In genomic region chr16:58026139-58026704, GRCh38 we compare ENCODE assay signal across 8 cellular contexts. TPM values are rescaled to one million over a fixed set of nuclear protein-coding genes. Genes with fewer than 3 reads are reported as not detected.
A peak's percentile ranks its signal among the peaks of the same experiment; 100 is the strongest.
DNase-seq lines count a peak whose midpoint lies in the region; ATAC-seq and TF ChIP-seq lines count a peak whose summit lies in the region.

No MANE protein-coding gene starts in this region.

- peaks cover 27 to 57% of the 10 kb centered on the region in 2 donors for H3K4me1 ChIP-seq in adrenal gland (replicated peaks in 1 of 2)

- H3K36me3 ChIP-seq in adrenal gland (replicated peaks in 1 of 2): no peaks in the 10 kb centered on the region

- H3K9me3 ChIP-seq in adrenal gland (replicated peaks in 1 of 3): no peaks in the 10 kb centered on the region

- DNase-seq in stimulated activated CD4-positive, alpha-beta T cell treated with anti-CD3 and anti-CD28 coated beads, Interleukin-12 subunit alpha, Interleukin-12 subunit beta, amount 100 ng/mL, for 4 hours: peak; percentile 21
- DNase-seq in stimulated activated CD4-positive, alpha-beta T cell treated with anti-CD3 and anti-CD28 coated beads, Interleukin-1b, Interleukin-23, amount 100 ng/mL, for 48 hours: no peak
- DNase-seq in LNCaP clone FGC (ENCODE audit: low read depth): no peak
- peak; percentile 53 to 71 (median 68) for DNase-seq in adrenal gland
- DNase-seq in hepatic stellate cell (ENCODE audit: low spot score): peak; percentile 67
- no peak for DNase-seq in sciatic nerve (ENCODE audit: low spot score)
- DNase-seq in DMS79 (lab: John Stamatoyannopoulos, UW): no peak

- TF ChIP-seq CTCF in LNCaP clone FGC (IDR thresholded peaks at IDR 0.05; ENCODE audit: control insufficient read depth, extremely low read depth, insufficient read depth): peak; percentile 2; the same call in 1 of the 2 replicates
- TF ChIP-seq CTCF in adrenal gland (IDR thresholded peaks at IDR 0.05): peak in 1 of 6 experiments; percentile 18

- ATAC-seq in sciatic nerve (peak; percentile 8), HG03025 (IDR thresholded peaks at IDR 0.05; ENCODE audit: low FRiP score, unreplicated experiment) (no peak)

- intact Hi-C loops in adrenal gland (cut with DNase I) (loop anchor here (5.0 to 10.0 kb wide), 3 partner anchors 96 to 279 kb away; partner anchors contain the start of gene CSNK2A2 (in 1 of the 2)), sciatic nerve (cut with DNase I) (no loop called here)

- H3K4me3 ChIP-seq in LNCaP clone FGC (ENCODE audit: low read depth, low read length) (peak overlapping the region; percentile 85), adrenal gland (peak overlapping the region in 2 of 4 donors; percentile 21 to 72)

- 0 to 1% (median 0%) methylated on average over 3 to 65 of the region's 65 CpGs for WGBS in adrenal gland, 4 donors

- no peak for TF ChIP-seq POLR2A in adrenal gland (IDR thresholded peaks at IDR 0.05)

- H3K27ac ChIP-seq in adrenal gland: peak overlapping the region in 4 of 5 donors; percentile 31 to 80 (median 60)

- no peaks in the 10 kb centered on the region for H3K27me3 ChIP-seq in adrenal gland

RNA-seq across cellular contexts. Expression of gene MMP15, which starts 0.7 kb away (rescaled TPM):
- 10 to 100 TPM in 3 of 8 donors, 1 to 10 TPM in 5; 5.3 to 11.4 (median 7.2) TPM for total RNA-seq in adrenal gland
- 1 to 10 TPM; 2.5 to 8.6 (median 7.0) TPM for polyA plus RNA-seq in adrenal gland
- total RNA-seq in sciatic nerve: 44.0 TPM

RNA-seq across cellular contexts. Expression of gene USB1, which starts 25.0 kb away (rescaled TPM):
- total RNA-seq in adrenal gland: 100 to 1,000 TPM in 1 of 8 donors, 10 to 100 TPM in 7; 38.7 to 273 (median 54.6) TPM
- polyA plus RNA-seq in adrenal gland: 10 to 100 TPM; 26.9 to 38.6 (median 37.2) TPM
- 25.9 TPM for total RNA-seq in sciatic nerve

RNA-seq across cellular contexts. Expression of gene ZNF319, which starts 25.8 kb away (rescaled TPM):
- total RNA-seq in adrenal gland (10 to 100 TPM in 6 of 8 donors, 1 to 10 TPM in 2; 5.6 to 17.9 (median 10.6) TPM), sciatic nerve (10.0 TPM)
- polyA plus RNA-seq in adrenal gland: 1 to 10 TPM; 3.2 to 5.0 (median 3.3) TPM

RNA-seq across cellular contexts. Expression of gene CNGB1, which starts 55.3 kb away (rescaled TPM):
- total RNA-seq in adrenal gland (1 to 10 TPM in 2 of 8 donors, under 1 TPM in 1, not detected in 5; 0.84 to 2.1 (median 1.5) TPM), sciatic nerve (not detected)
- 1 to 10 TPM in 1 of 3 donors, under 1 TPM in 2; 0.67 to 1.9 (median 0.99) TPM for polyA plus RNA-seq in adrenal gland

Comparison
In these comparisons a context has a peak if more than half of its experiments do, and no peak if none do; other contexts are left out.
1. DNase-seq: peak in stimulated activated CD4-positive, alpha-beta T cell treated with anti-CD3 and anti-CD28 coated beads, Interleukin-12 subunit alpha, Interleukin-12 subunit beta, amount 100 ng/mL, for 4 hours (single experiment), adrenal gland (7 of 7) and hepatic stellate cell (single experiment); none in stimulated activated CD4-positive, alpha-beta T cell treated with anti-CD3 and anti-CD28 coated beads, Interleukin-1b, Interleukin-23, amount 100 ng/mL, for 48 hours (single experiment), LNCaP clone FGC (single experiment), sciatic nerve (single experiment) and DMS79 (single experiment).